ENCODE assay signal across 1 cellular context in the genomic region with DNA sequence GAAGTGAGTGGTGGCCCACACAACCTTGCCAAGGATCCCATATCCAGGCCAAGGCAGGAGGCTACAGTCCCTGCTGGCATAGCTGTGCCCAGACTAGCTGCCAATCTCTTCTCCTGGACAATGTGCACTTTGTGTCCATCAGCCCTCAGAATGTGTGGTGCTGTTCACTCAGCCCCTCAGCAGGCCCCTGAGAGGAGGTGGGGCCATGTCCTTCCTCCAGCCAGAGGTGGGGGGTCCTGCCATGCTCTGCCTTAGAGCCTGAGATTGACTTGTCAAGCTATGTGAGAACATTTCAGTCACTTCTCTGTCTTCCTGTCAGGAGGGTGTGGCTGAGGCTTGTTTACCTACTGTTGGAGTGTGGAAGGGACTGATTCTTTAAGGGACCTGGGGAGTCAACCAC.
TF ChIP-seq lines count a peak whose summit lies in the region.

No MANE protein-coding gene starts in this region.

TF ChIP-seq in GM12878, 131 proteins besides CTCF, POLR2A, EP300 and RAD21 (continued from another document):
- TF ChIP-seq ZBTB40 (IDR thresholded peaks at IDR 0.05; ENCODE audit: borderline replicate concordance) (no peak), TARDBP (IDR thresholded peaks at IDR 0.05; ENCODE audit: borderline replicate concordance) (no peak), MEF2B (IDR thresholded peaks at IDR 0.05; ENCODE audit: partially characterized antibody, poor library complexity, severe bottlenecking) (no peak), ESRRA (IDR thresholded peaks at IDR 0.05; ENCODE audit: low read length) (no peak), ZNF384 (IDR thresholded peaks at IDR 0.05; ENCODE audit: borderline replicate concordance, low read depth, low read length) (no peak), PML (IDR thresholded peaks at IDR 0.05; ENCODE audit: low read length) (no peak), HDGF (IDR thresholded peaks at IDR 0.05) (0 out of 2 replicates have a peak, but pooled peaks have one; percentile 65), MXI1 (IDR thresholded peaks at IDR 0.05; ENCODE audit: low read depth, low read length) (no peak), DPF2 (IDR thresholded peaks at IDR 0.05) (0 out of 2 replicates have a peak, but pooled peaks have one; percentile 11), JUNB (IDR thresholded peaks at IDR 0.05) (no peak), FOS (IDR thresholded peaks at IDR 0.05; ENCODE audit: borderline replicate concordance, extremely low read depth, insufficient read length) (no peak), TCF7 (IDR thresholded peaks at IDR 0.05; ENCODE audit: borderline replicate concordance) (no peak), BRCA1 (IDR thresholded peaks at IDR 0.05; ENCODE audit: low read depth, low read length) (no peak)
- TF ChIP-seq, protein P1, sequence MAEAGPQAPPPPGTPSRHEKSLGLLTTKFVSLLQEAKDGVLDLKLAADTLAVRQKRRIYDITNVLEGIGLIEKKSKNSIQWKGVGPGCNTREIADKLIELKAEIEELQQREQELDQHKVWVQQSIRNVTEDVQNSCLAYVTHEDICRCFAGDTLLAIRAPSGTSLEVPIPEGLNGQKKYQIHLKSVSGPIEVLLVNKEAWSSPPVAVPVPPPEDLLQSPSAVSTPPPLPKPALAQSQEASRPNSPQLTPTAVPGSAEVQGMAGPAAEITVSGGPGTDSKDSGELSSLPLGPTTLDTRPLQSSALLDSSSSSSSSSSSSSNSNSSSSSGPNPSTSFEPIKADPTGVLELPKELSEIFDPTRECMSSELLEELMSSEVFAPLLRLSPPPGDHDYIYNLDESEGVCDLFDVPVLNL (IDR thresholded peaks at IDR 0.05; ENCODE audit: low read depth, low read length) = no peak
